In genomic region chr19:45608948-45609347, GRCh38 we compare ENCODE assay signal across 25 cellular contexts. TPM values are rescaled to one million over a fixed set of nuclear protein-coding genes. Genes with fewer than 3 reads are reported as not detected.
"Had no signal": no experiment of that assay in that cellular context is flagged by ENCODE, and none has a peak within 500 bp of the region (broad histone marks: within the 10 kb centered on the region; RNA-seq: fewer than 3 reads in every experiment).

No MANE protein-coding gene starts in this region.

- H3K4me3 ChIP-seq: esophagus squamous epithelium, gastrocnemius medialis, pancreas, psoas muscle, right atrium auricular region, upper lobe of left lung had no signal

- FAIRE-seq: astrocyte, colon, islet of Langerhans, pancreas, TTC549 had no signal

- H3K4me3 Mint-ChIP-seq: activated T-cell treated with anti-CD3 and anti-CD28 coated beads, Interleukin-2, amount 50 U/mL, for 24 hours; effector memory CD8-positive, alpha-beta T cell; nephron had no signal

- H3K27ac Mint-ChIP-seq: activated T-cell treated with anti-CD3 and anti-CD28 coated beads, Interleukin-2, amount 50 U/mL, for 24 hours; nephron had no signal

- H3K27me3 ChIP-seq: gastrocnemius medialis, pancreas, right atrium auricular region, upper lobe of left lung had no signal

- H3K9me3 ChIP-seq: esophagus squamous epithelium, gastrocnemius medialis, pancreas, psoas muscle, right atrium auricular region, upper lobe of left lung had no signal

- ATAC-seq: effector memory CD8-positive, alpha-beta T cell; gastrocnemius medialis; left cardiac atrium; pancreas; psoas muscle; SK-N-SH treated with all-trans-retinoic acid at 6 μM for 48 hours; stimulated activated naive CD8-positive, alpha-beta T cell treated with anti-CD3 and anti-CD28 coated beads, Interleukin-15, Interleukin-2, amounts not matched to agents 100 U/mL and 50 U/mL, for 24 hours had no signal

- H3K27ac ChIP-seq: esophagus squamous epithelium, pancreas, psoas muscle, right atrium auricular region, upper lobe of left lung, WERI-Rb-1 had no signal

- H3K27me3 Mint-ChIP-seq: activated T-cell treated with anti-CD3 and anti-CD28 coated beads, Interleukin-2, amount 50 U/mL, for 24 hours; effector memory CD8-positive, alpha-beta T cell had no signal

- H3K4me1 ChIP-seq: pancreas, psoas muscle had no signal

- H3K9me3 Mint-ChIP-seq: effector memory CD8-positive, alpha-beta T cell had no signal

- H3K36me3 ChIP-seq: gastrocnemius medialis, WERI-Rb-1 had no signal

- DNase-seq: activated CD4-positive, alpha-beta T cell treated with anti-CD3 and anti-CD28 coated beads for 1 hour; activated effector memory CD4-positive, alpha-beta T cell treated with Interleukin-2 at 50 U/mL for 16 hours; activated naive CD4-positive, alpha-beta T cell treated with anti-CD3 and anti-CD28 coated beads, Interleukin-2, amount 50 U/mL, for 16 hours; activated T-cell treated with anti-CD3 and anti-CD28 coated beads, Interleukin-2, amount 50 U/mL, for 24 hours; central memory CD4-positive, alpha-beta T cell; effector memory CD8-positive, alpha-beta T cell; esophagus squamous epithelium; gastrocnemius medialis; head of caudate nucleus; hypothalamus; left cardiac atrium; midbrain; pancreas; psoas muscle; stimulated activated CD4-positive, alpha-beta T cell treated with anti-CD3 and anti-CD28 coated beads, Interleukin-4, amount 100 ng/mL, for 24 hours; stimulated activated naive CD8-positive, alpha-beta T cell treated with anti-CD3 and anti-CD28 coated beads, Interleukin-15, Interleukin-2, amounts not matched to agents 100 U/mL and 50 U/mL, for 24 hours; upper lobe of left lung; WERI-Rb-1 had no signal

RNA-seq across cellular contexts. Expression of gene GIPR, which starts 59.1 kb away (rescaled TPM):
- total RNA-seq: gastrocnemius medialis, psoas muscle had no signal
